29 cellular contexts compared by ENCODE assay signal in genomic region chr2:121794233-121794632, GRCh38.
"Had no signal": no experiment of that assay in that cellular context is flagged by ENCODE, and none has a peak within 500 bp of the region (broad histone marks: within the 10 kb centered on the region; RNA-seq: fewer than 3 reads in every experiment).

No MANE protein-coding gene starts in this region.

- H3K9me3 ChIP-seq: ovary, psoas muscle, suprapubic skin, testis, tibial nerve, upper lobe of left lung, uterus had no signal

- DNase-seq: naive thymus-derived CD4-positive, alpha-beta T cell; natural killer cell; occipital lobe; ovary; posterior cingulate gyrus; psoas muscle; right cardiac atrium; spleen; stimulated activated CD4-positive, alpha-beta T cell treated with anti-CD3 and anti-CD28 coated beads, Interleukin-12 subunit alpha, Interleukin-12 subunit beta, amount 100 ng/mL, for 4 hours; stimulated activated CD4-positive, alpha-beta T cell treated with anti-CD3 and anti-CD28 coated beads, Interleukin-1b, Interleukin-23, amount 100 ng/mL, for 48 hours; stimulated activated CD4-positive, alpha-beta T cell treated with anti-CD3 and anti-CD28 coated beads, Interleukin-4, amount 100 ng/mL, for 1 hour; stimulated activated CD4-positive, alpha-beta T cell treated with anti-CD3 and anti-CD28 coated beads, Interleukin-4, amount 100 ng/mL, for 4 hours; stimulated activated CD8-positive, alpha-beta memory T cell treated with anti-CD3 and anti-CD28 coated beads, Interleukin-4, amount 100 ng/mL, for 48 hours; stimulated activated naive CD4-positive, alpha-beta T cell; stimulated activated naive CD8-positive, alpha-beta T cell treated with anti-CD3 and anti-CD28 coated beads, Interleukin-15, amount 100 ng/mL, for 72 hours; stimulated activated naive CD8-positive, alpha-beta T cell treated with anti-CD3 and anti-CD28 coated beads, Interleukin-15, Interleukin-2, amounts not matched to agents 100 U/mL and 50 U/mL, for 24 hours; substantia nigra; testis; trophoblast cell; upper lobe of left lung; uterus had no signal

- H3K27ac ChIP-seq: neural progenitor cell, ovary, parathyroid adenoma, psoas muscle, skin epidermis, spleen, suprapubic skin, testis, tibial nerve, upper lobe of left lung, uterus had no signal

- H3K4me1 ChIP-seq: neural progenitor cell, parathyroid adenoma, psoas muscle, spleen, suprapubic skin, testis, tibial nerve, upper lobe of left lung, uterus had no signal

- H3K4me2 ChIP-seq: neural progenitor cell, smooth muscle cell had no signal

- H3K4me3 ChIP-seq: neural progenitor cell, ovary, psoas muscle, skin epidermis, smooth muscle cell, spleen, suprapubic skin, testis, tibial nerve, upper lobe of left lung, uterus had no signal

- H3K27me3 ChIP-seq: neural progenitor cell, ovary, testis, tibial nerve, upper lobe of left lung, uterus had no signal

- ATAC-seq: naive thymus-derived CD4-positive, alpha-beta T cell; natural killer cell; psoas muscle; right cardiac atrium; sciatic nerve; stimulated activated memory B cell treated with anti-CD40 and anti-IgM and Interleukin-4, amounts not matched to agents 10 μg/mL and 1 μg/mL and 100 μg/mL, for 72 hours; stimulated activated naive CD8-positive, alpha-beta T cell treated with anti-CD3 and anti-CD28 coated beads, Interleukin-15, amount 100 ng/mL, for 72 hours; stimulated activated naive CD8-positive, alpha-beta T cell treated with anti-CD3 and anti-CD28 coated beads, Interleukin-15, Interleukin-2, amounts not matched to agents 100 U/mL and 50 U/mL, for 24 hours had no signal

- H3K36me3 ChIP-seq: neural progenitor cell, ovary, spleen, suprapubic skin, tibial nerve, upper lobe of left lung, uterus had no signal

- H3K79me2 ChIP-seq: parathyroid adenoma had no signal

- H2AFZ ChIP-seq: neural progenitor cell, parathyroid adenoma had no signal

- H3K9ac ChIP-seq: neural progenitor cell, parathyroid adenoma had no signal
